Comparison of ENCODE assay signal across 8 cellular contexts in genomic region chr3:36893137-36893557, GRCh38. TPM values are rescaled to one million over a fixed set of nuclear protein-coding genes. Genes with fewer than 3 reads are reported as not detected.
A peak's percentile ranks its signal among the peaks of the same experiment; 100 is the strongest.
DNase-seq lines count a peak whose midpoint lies in the region; ATAC-seq and TF ChIP-seq lines count a peak whose summit lies in the region.

No MANE protein-coding gene starts in this region.

- H3K27ac ChIP-seq in stomach = peak overlapping the region in 3 of 5 donors; percentile 11 to 70 (median 49)

- peaks cover 24 to 86% (median 75%) of the 10 kb centered on the region in 4 donors for H3K36me3 ChIP-seq in stomach

- intact Hi-C loops in activated B cell treated with CpG ODN at 0.5 μM for 24 hours (cut with micrococcal nuclease) = no loop called here
- intact Hi-C loops in left ventricle myocardium superior (cut with micrococcal nuclease) = no loop called here
- intact Hi-C loops in stomach (cut with DNase I; ENCODE audit: low total_unique reads) = no loop called here

- H3K36me3 Mint-ChIP-seq in activated B cell treated with CpG ODN at 0.5 μM for 24 hours (ENCODE audit: low read depth) = peaks cover 90% of the 10 kb centered on the region

- peaks cover 94% of the 10 kb centered on the region for H3K4me1 Mint-ChIP-seq in activated B cell treated with CpG ODN at 0.5 μM for 24 hours

- CTCF ChIA-PET in activated B cell treated with CpG ODN at 0.5 μM for 24 hours (lab: Charles Lee) = interaction anchor here (0.6 to 4.7 kb wide), 6 partner anchors 17 to 99 kb away, joined by 3 to 36 read pairs (median 14); no protein-coding TSS in a partner anchor

- H3K4me1 ChIP-seq in stomach = peaks cover 0 to 30% (median 7%) of the 10 kb centered on the region in 4 donors

- no peak for TF ChIP-seq CTCF in AG09309 (IDR thresholded peaks at IDR 0.05; ENCODE audit: control insufficient read depth, insufficient read depth, low read depth, low read length, missing control alignments)
- no peak for TF ChIP-seq CTCF in activated B cell treated with CpG ODN at 0.5 μM for 24 hours (IDR thresholded peaks at IDR 0.05)
- TF ChIP-seq CTCF in stomach (IDR thresholded peaks at IDR 0.05) = no peak

- H3K27ac Mint-ChIP-seq in activated B cell treated with CpG ODN at 0.5 μM for 24 hours = peak overlapping the region; percentile 97

- POLR2A ChIA-PET in activated B cell treated with CpG ODN at 0.5 μM for 24 hours (lab: Charles Lee) = interaction anchor here (0.8 to 9.6 kb wide), 11 partner anchors 11 to 99 kb away, joined by 3 to 185 read pairs (median 17); partner anchors contain the start of genes EPM2AIP1, MLH1 and TRANK1

- ATAC-seq in GM18867 (IDR thresholded peaks at IDR 0.05; ENCODE audit: unreplicated experiment) (peak; percentile 48), HG03460 (IDR thresholded peaks at IDR 0.05; ENCODE audit: unreplicated experiment) (peak; percentile 39), activated B cell treated with CpG ODN at 0.5 μM for 24 hours (ENCODE audit: low read depth) (peak; percentile 35), left ventricle myocardium superior (peak; percentile 84)

- peak overlapping the region; percentile 78 for H3K4me3 Mint-ChIP-seq in activated B cell treated with CpG ODN at 0.5 μM for 24 hours

- no peak for TF ChIP-seq POLR2A in stomach (IDR thresholded peaks at IDR 0.05)

- H3K27me3 ChIP-seq in stomach = no peaks in the 10 kb centered on the region

- 69 to 79% (median 74%) methylated on average over 2 of the region's 2 CpGs for WGBS in stomach, 5 donors

- peaks cover 2% of the 10 kb centered on the region for H3K9me3 Mint-ChIP-seq in activated B cell treated with CpG ODN at 0.5 μM for 24 hours

- no peaks in the 10 kb centered on the region for H3K27me3 Mint-ChIP-seq in activated B cell treated with CpG ODN at 0.5 μM for 24 hours

- no peaks in the 10 kb centered on the region for H3K9me3 ChIP-seq in stomach

- DNase-seq in AG09309 (ENCODE audit: low read depth) (peak; percentile 47), activated B cell treated with CpG ODN at 0.5 μM for 24 hours (no peak), left ventricle myocardium superior (no peak), stomach (no peak), UCSD-AML1 (lab: John Stamatoyannopoulos, UW; ENCODE audit: unreplicated experiment) (no peak), NCI-H1417 (lab: John Stamatoyannopoulos, UW) (no peak)

- H3K4me3 ChIP-seq in AG09309 (ENCODE audit: control insufficient read depth, low read depth, low read length) (no peak overlapping the region), stomach (no peak overlapping the region)

- TF ChIP-seq EP300 in stomach (IDR thresholded peaks at IDR 0.05) = no peak

RNA-seq across cellular contexts. Expression of gene TRANK1, which starts 51.7 kb away (rescaled TPM):
- 109 and 135 TPM in 2 replicates for total RNA-seq in activated B cell treated with CpG ODN at 0.5 μM for 24 hours
- total RNA-seq in left ventricle myocardium superior = 6.6 TPM
- 10 to 100 TPM in 3 of 5 donors, 1 to 10 TPM in 2; 5.3 to 27.2 (median 13.5) TPM for total RNA-seq in stomach
- 1 to 10 TPM; 1.2 to 3.1 (median 2.0) TPM for polyA plus RNA-seq in stomach
